ENCODE assay signal across 23 cellular contexts in the genomic region with DNA sequence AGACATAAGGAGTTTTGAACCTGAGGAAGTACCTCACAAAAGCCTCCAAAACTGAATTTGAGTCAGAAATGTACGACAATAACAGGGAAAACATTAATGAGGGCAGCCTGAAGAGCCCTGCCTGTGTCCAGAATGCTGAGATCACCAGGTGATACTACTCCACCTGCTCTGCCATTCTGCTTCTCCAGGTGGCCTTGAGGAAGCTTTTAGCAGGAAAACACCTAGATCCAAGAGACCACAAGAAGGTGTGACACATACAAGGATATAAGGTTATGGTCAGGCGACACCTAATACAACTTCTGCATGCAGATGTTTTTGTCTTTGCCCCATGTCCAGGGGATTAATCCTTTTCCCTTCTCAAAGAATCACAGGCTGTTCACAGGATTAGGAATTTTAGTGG. TPM values are rescaled to one million over a fixed set of nuclear protein-coding genes. Genes with fewer than 3 reads are reported as not detected.
"Had no signal": no experiment of that assay in that cellular context is flagged by ENCODE, and none has a peak within 500 bp of the region (broad histone marks: within the 10 kb centered on the region; RNA-seq: fewer than 3 reads in every experiment).

No MANE protein-coding gene starts in this region.

- H3K36me3 ChIP-seq: gastrocnemius medialis, heart left ventricle, stomach had no signal

- H3K27ac ChIP-seq: dorsolateral prefrontal cortex, gastrocnemius medialis, heart left ventricle, stomach had no signal

- H3K4me3 ChIP-seq: dorsolateral prefrontal cortex, gastrocnemius medialis, heart left ventricle, stomach had no signal

- H3K9me3 ChIP-seq: gastrocnemius medialis, heart left ventricle, stomach had no signal

- H3K4me1 ChIP-seq: gastrocnemius medialis, heart left ventricle, stomach had no signal

- DNase-seq: activated CD4-positive, alpha-beta memory T cell treated with anti-CD3 and anti-CD28 coated beads, Interleukin-2, amount 10 ng/mL, durations not matched to agents 7 days and 5 days; activated CD4-positive, alpha-beta T cell treated with anti-CD3 and anti-CD28 coated beads for 48 hours; activated CD4-positive, CD25-positive, alpha-beta regulatory T cell; activated CD8-positive, alpha-beta memory T cell treated with anti-CD3 and anti-CD28 coated beads, Interleukin-2, amount 10 ng/mL, durations not matched to agents 7 days and 5 days; activated naive CD4-positive, alpha-beta T cell; activated naive CD8-positive, alpha-beta T cell treated with anti-CD3 and anti-CD28 coated beads for 36 hours; amniotic stem cell; caudate nucleus; dorsolateral prefrontal cortex; endodermal cell; erythroblast; gastrocnemius medialis; heart left ventricle; left ventricle myocardium superior; naive B cell; stimulated activated CD4-positive, alpha-beta T cell treated with anti-CD3 and anti-CD28 coated beads, Interleukin-4, amount 100 ng/mL, for 24 hours; stomach; T1000 had no signal

- H3K27me3 ChIP-seq: stomach had no signal

- ATAC-seq: activated CD8-positive, alpha-beta memory T cell treated with anti-CD3 and anti-CD28 coated beads, Interleukin-2, amount 10 ng/mL, durations not matched to agents 7 days and 5 days; gastrocnemius medialis; heart left ventricle; left ventricle myocardium superior; sciatic nerve; stimulated activated effector memory CD8-positive, alpha-beta T cell treated with anti-CD3 and anti-CD28 coated beads, Interleukin-12 subunit alpha, Interleukin-12 subunit beta, amount 100 ng/mL, for 72 hours had no signal

RNA-seq across cellular contexts. Expression of a gene that starts 15.3 kb away (rescaled TPM):
- total RNA-seq: activated CD4-positive, alpha-beta memory T cell treated with anti-CD3 and anti-CD28 coated beads, Interleukin-2, amount 10 ng/mL, durations not matched to agents 7 days and 5 days; activated CD8-positive, alpha-beta memory T cell treated with anti-CD3 and anti-CD28 coated beads, Interleukin-2, amount 10 ng/mL, durations not matched to agents 7 days and 5 days; left ventricle myocardium superior; mononuclear cell; neural crest cell; pulmonary artery endothelial cell; sciatic nerve had no signal
